In genomic region chr13:97786510-97786909, GRCh38 we compare ENCODE assay signal across 18 cellular contexts.
A peak's percentile ranks its signal among the peaks of the same experiment; 100 is the strongest.
DNase-seq lines count a peak whose midpoint lies in the region; ATAC-seq, FAIRE-seq and TF ChIP-seq lines count a peak whose summit lies in the region.
"Had no signal": no experiment of that assay in that cellular context is flagged by ENCODE, and none has a peak within 500 bp of the region (broad histone marks: within the 10 kb centered on the region; RNA-seq: fewer than 3 reads in every experiment).

No MANE protein-coding gene starts in this region.

- DNase-seq in HepG2 (ENCODE audit: low spot score) (no peak), right lobe of liver (no peak), astrocyte (ENCODE audit: low read depth) (no peak), fibroblast of mammary gland (ENCODE audit: low read depth) (peak; percentile 31), HUDEP-2 (lab: John Stamatoyannopoulos, UW; ENCODE audit: unreplicated experiment in 76 of 76) (no peak), kidney tubule cell (ENCODE audit: low spot score) (no peak)
- DNase-seq: 8988T; C1 segment of cervical spinal cord; CD4-positive, alpha-beta T cell; DMS79 had no signal

- in situ Hi-C loops in HepG2 (cut with HindIII; ENCODE audit: extremely low pct_ligation_motif_present, low pct_unique_long_range_greater_than_20kb), result no loop called here

- H3K27me3 ChIP-seq in HepG2 (ENCODE audit: control insufficient read depth in 1 of 2, insufficient read depth in 2 of 2, low read length in 2 of 2) (no peaks in the 10 kb centered on the region; a peak in 1 of 5 replicates), right lobe of liver (no peaks in the 10 kb centered on the region), astrocyte (ENCODE audit: insufficient read depth, low read length) (no peaks in the 10 kb centered on the region)

- peaks cover 8% of the 10 kb centered on the region; the same call in 1 of the 2 replicates for H3K9me3 ChIP-seq in HepG2 (ENCODE audit: low read length)
- no peaks in the 10 kb centered on the region for H3K9me3 ChIP-seq in right lobe of liver
- H3K9me3 ChIP-seq in astrocyte (ENCODE audit: insufficient read depth, low read depth, low read length), result no peaks in the 10 kb centered on the region
- H3K9me3 ChIP-seq: HAP-1 had no signal

- H3K9ac ChIP-seq in HepG2 (ENCODE audit: insufficient read depth, low read depth, low read length), result no peak overlapping the region
- H3K9ac ChIP-seq in astrocyte (ENCODE audit: low read length), result no peak overlapping the region

- H3K4me2 ChIP-seq in HepG2 (ENCODE audit: low read depth, low read length) (no peak overlapping the region), astrocyte (ENCODE audit: low read length) (no peak overlapping the region)

- no peak overlapping the region for H2AFZ ChIP-seq in HepG2 (ENCODE audit: low read length)
- no peak overlapping the region for H2AFZ ChIP-seq in astrocyte (ENCODE audit: low read depth, low read length)

- H4K20me1 ChIP-seq in HepG2 (ENCODE audit: insufficient read depth, low read length) (no peaks in the 10 kb centered on the region), astrocyte (ENCODE audit: insufficient read depth, low read length) (no peaks in the 10 kb centered on the region)

- H3K36me3 ChIP-seq in HepG2 (replicated peaks in 1 of 2; ENCODE audit: control insufficient read depth in 1 of 2, insufficient read depth in 2 of 2, low read length in 2 of 2), result no peaks in the 10 kb centered on the region
- H3K36me3 ChIP-seq in right lobe of liver, result no peaks in the 10 kb centered on the region
- H3K36me3 ChIP-seq in astrocyte (ENCODE audit: insufficient read depth, low read length), result no peaks in the 10 kb centered on the region
- H3K36me3 ChIP-seq: HAP-1 had no signal

- no peak for TF ChIP-seq EP300 in HepG2 (IDR thresholded peaks at IDR 0.05; ENCODE audit: low read depth in 2 of 2, low read length in 2 of 2)
- no peak for TF ChIP-seq EP300 in HepG2 (CRISPR knock-in tag; IDR thresholded peaks at IDR 0.05; ENCODE audit: borderline replicate concordance)

- no peak overlapping the region for H3K4me3 Mint-ChIP-seq in astrocyte (ENCODE audit: unreplicated experiment)
- H3K4me3 Mint-ChIP-seq: B cell; CD4-positive, alpha-beta T cell had no signal

- 0% methylated on average over 1 of the region's 1 CpG for WGBS in HepG2 (ENCODE audit: low lambda C conversion rate)
- whole genome bisulfite sequencing in right lobe of liver (ENCODE audit: insufficient coverage, low coverage, low lambda C conversion rate, missing lambda C conversion rate), result 64% methylated on average over 1 of the region's 1 CpG

- CTCF ChIA-PET in HepG2 (lab: Yijun Ruan, JAX; ENCODE audit: low intra/inter-chr PET ratio, low total read pairs), result no interaction called here

- peak overlapping the region; percentile 15 for H3K27ac Mint-ChIP-seq in astrocyte (ENCODE audit: unreplicated experiment)
- H3K27ac Mint-ChIP-seq: B cell; CD4-positive, alpha-beta T cell had no signal

- H3K4me3 ChIP-seq in HepG2 (replicated peaks in 1 of 3; ENCODE audit: insufficient read depth in 1 of 3, low read depth in 2 of 3, low read length in 3 of 3), result no peak overlapping the region
- H3K4me3 ChIP-seq in right lobe of liver, result no peak overlapping the region
- H3K4me3 ChIP-seq in astrocyte (ENCODE audit: insufficient read depth, low read depth, low read length), result no peak overlapping the region
- no peak overlapping the region for H3K4me3 ChIP-seq in fibroblast of mammary gland (ENCODE audit: control insufficient read depth, low read depth, low read length)
- H3K4me3 ChIP-seq: HAP-1 had no signal

- H3K27me3 Mint-ChIP-seq in astrocyte (ENCODE audit: low read depth, unreplicated experiment), result no peaks in the 10 kb centered on the region
- H3K27me3 Mint-ChIP-seq: B cell had no signal

- BruUV-seq in HepG2 (replicated peaks; lab: Mats Ljungman, UMichigan), result no TSS peak

- H3K79me2 ChIP-seq in HepG2 (ENCODE audit: insufficient read depth, low read length), result no peaks in the 10 kb centered on the region
- H3K79me2 ChIP-seq in astrocyte (ENCODE audit: insufficient read depth, low read length), result no peaks in the 10 kb centered on the region

- H3K36me3 Mint-ChIP-seq in astrocyte (ENCODE audit: low read depth, unreplicated experiment), result no peaks in the 10 kb centered on the region

- TF ChIP-seq POLR2A in HepG2 (IDR thresholded peaks at IDR 0.05; ENCODE audit: insufficient read depth in 1 of 2, low read depth in 2 of 2, low read length in 2 of 2) (no peak), right lobe of liver (IDR thresholded peaks at IDR 0.05) (no peak)

- ATAC-seq in HepG2 (no peak), right lobe of liver (no peak), HG03571 (IDR thresholded peaks at IDR 0.05; ENCODE audit: unreplicated experiment) (no peak), GM21367 (IDR thresholded peaks at IDR 0.05; ENCODE audit: unreplicated experiment) (no peak)

- H3K4me1 ChIP-seq in HepG2 (ENCODE audit: insufficient read depth, low read length), result no peaks in the 10 kb centered on the region
- H3K4me1 ChIP-seq in right lobe of liver, result no peaks in the 10 kb centered on the region
- no peaks in the 10 kb centered on the region for H3K4me1 ChIP-seq in astrocyte (ENCODE audit: insufficient read depth, low read length)
- H3K4me1 ChIP-seq: HAP-1 had no signal

- TF ChIP-seq CTCF in HepG2 (CRISPR knock-in tag; IDR thresholded peaks at IDR 0.05), result no peak
- TF ChIP-seq CTCF in right lobe of liver (IDR thresholded peaks at IDR 0.05), result no peak
- TF ChIP-seq CTCF in astrocyte (IDR thresholded peaks at IDR 0.05; ENCODE audit: insufficient read depth, low read depth, low read length), result no peak
- no peak for TF ChIP-seq CTCF in fibroblast of mammary gland (conservative IDR thresholded peaks at IDR 0.05; ENCODE audit: control insufficient read depth, insufficient read depth, low read depth, low read length)

- H3K9me3 Mint-ChIP-seq in astrocyte (ENCODE audit: unreplicated experiment), result peaks cover 12% of the 10 kb centered on the region

- POLR2A ChIA-PET in HepG2 (lab: Yijun Ruan, JAX), result no interaction called here

- no peak for FAIRE-seq in HepG2 (lab: Jason Lieb, UNC)
- no peak for FAIRE-seq in astrocyte (lab: Jason Lieb, UNC)
- FAIRE-seq: G401.6, GM12891, H1, HTR-8/SVneo had no signal

- TF ChIP-seq RAD21 in HepG2 (CRISPR knock-in tag; IDR thresholded peaks at IDR 0.05), result no peak

- no peak overlapping the region for H3K27ac ChIP-seq in HepG2 (ENCODE audit: extremely low read length, insufficient read depth, low read length)
- no peak overlapping the region for H3K27ac ChIP-seq in right lobe of liver
- no peak overlapping the region for H3K27ac ChIP-seq in astrocyte (ENCODE audit: low read depth, low read length)

- intact Hi-C loops in HepG2 (cut with micrococcal nuclease; ENCODE audit: unreplicated experiment) (no loop called here), right lobe of liver (cut with DNase I) (no loop called here)

- H3K4me1 Mint-ChIP-seq in astrocyte (ENCODE audit: low read depth, unreplicated experiment), result peaks cover 8% of the 10 kb centered on the region
- H3K4me1 Mint-ChIP-seq: B cell had no signal

TF ChIP-seq in HepG2, 621 proteins besides CTCF, POLR2A, EP300 and RAD21:
- TF ChIP-seq MAFF (IDR thresholded peaks at IDR 0.05; ENCODE audit: low read depth, low read length), result peak; percentile 87
- 0 out of 2 replicates have a peak, but pooled peaks have one; percentile 9 for TF ChIP-seq NFE2L2 (IDR thresholded peaks at IDR 0.05; ENCODE audit: low read length)
- peak; percentile 77 to 88 for TF ChIP-seq MAFK (conservative IDR thresholded peaks at IDR 0.05 in 1 of 2, IDR thresholded peaks at IDR 0.05 in 1 of 2; ENCODE audit: low read length in 2 of 2)
- no peak for TF ChIP-seq HES4 (CRISPR knock-in tag; IDR thresholded peaks at IDR 0.05; ENCODE audit: borderline replicate concordance)
- no peak for TF ChIP-seq ZNF362 (CRISPR knock-in tag; IDR thresholded peaks at IDR 0.05; ENCODE audit: borderline replicate concordance)
